Comparison of ENCODE assay signal across 12 cellular contexts in genomic region chr5:126438267-126438666, GRCh38. TPM values are rescaled to one million over a fixed set of nuclear protein-coding genes. Genes with fewer than 3 reads are reported as not detected.
DNase-seq lines count a peak whose midpoint lies in the region; ATAC-seq lines count a peak whose summit lies in the region.
"Had no signal": no experiment of that assay in that cellular context is flagged by ENCODE, and none has a peak within 500 bp of the region (broad histone marks: within the 10 kb centered on the region; RNA-seq: fewer than 3 reads in every experiment).

No MANE protein-coding gene starts in this region.

- no peak overlapping the region for H3K4me2 ChIP-seq in GM23248 (ENCODE audit: unreplicated experiment)

- DNase-seq in activated T-cell treated with anti-CD3 and anti-CD28 coated beads, Interleukin-2, amount 50 U/mL, for 24 hours, result no peak
- no peak for DNase-seq in activated T-cell treated with anti-CD3 and anti-CD28 coated beads, Interleukin-2, amount 50 U/mL, for 48 hours
- no peak for DNase-seq in GM23248
- DNase-seq in stimulated activated effector memory CD8-positive, alpha-beta T cell treated with anti-CD3 and anti-CD28 coated beads, Interleukin-12 subunit alpha, Interleukin-12 subunit beta, amount 100 ng/mL, for 72 hours (ENCODE audit: low spot score in 2 of 2), result peak in 1 of 2 donors; percentile 64
- no peak for DNase-seq in G401 (ENCODE audit: low spot score)
- no peak for DNase-seq in medulla oblongata (ENCODE audit: extremely low spot score)
- DNase-seq in NCI-H1092 treated with DMSO at 0.1 percent for 48 hours (lab: John Stamatoyannopoulos, UW), result no peak
- DNase-seq: ACHN, NCI-H524, T-helper 17 cell had no signal

- H3K27me3 Mint-ChIP-seq in activated T-cell treated with anti-CD3 and anti-CD28 coated beads, Interleukin-2, amount 50 U/mL, for 24 hours, result no peaks in the 10 kb centered on the region
- H3K27me3 Mint-ChIP-seq: T-helper 17 cell had no signal

- no peaks in the 10 kb centered on the region for H3K9me3 ChIP-seq in GM23248 (ENCODE audit: low read depth)
- H3K9me3 ChIP-seq: suprapubic skin had no signal

- peak overlapping the region; percentile 11; the same call in 1 of the 2 replicates for H3K27ac ChIP-seq in GM23248
- H3K27ac ChIP-seq: suprapubic skin had no signal

- WGBS in GM23248 (ENCODE audit: low coverage in 1 of 2, low lambda C conversion rate in 2 of 2, missing lambda C conversion rate in 2 of 2), 2 experiments, result 86 to 91% methylated on average over 4 of the region's 4 CpGs

- peak; percentile 93 for ATAC-seq in HG03442 (IDR thresholded peaks at IDR 0.05; ENCODE audit: unreplicated experiment)
- peak; percentile 99 for ATAC-seq in stimulated activated effector memory CD8-positive, alpha-beta T cell treated with anti-CD3 and anti-CD28 coated beads, Interleukin-12 subunit alpha, Interleukin-12 subunit beta, amount 100 ng/mL, for 72 hours
- ATAC-seq: T-helper 17 cell had no signal

- in situ Hi-C loops in GM23248 (cut with MboI) (no loop called here), G401 (cut with HindIII; ENCODE audit: low sequenced_read_pairs) (no loop called here)

- H3K9ac ChIP-seq in GM23248, result no peak overlapping the region

- H3K36me3 Mint-ChIP-seq in activated T-cell treated with anti-CD3 and anti-CD28 coated beads, Interleukin-2, amount 50 U/mL, for 24 hours (ENCODE audit: low read depth), result peaks cover 35% of the 10 kb centered on the region
- peaks cover 11% of the 10 kb centered on the region for H3K36me3 Mint-ChIP-seq in stimulated activated effector memory CD8-positive, alpha-beta T cell treated with anti-CD3 and anti-CD28 coated beads, Interleukin-12 subunit alpha, Interleukin-12 subunit beta, amount 100 ng/mL, for 72 hours

- peaks cover 36% of the 10 kb centered on the region for H3K4me1 Mint-ChIP-seq in activated T-cell treated with anti-CD3 and anti-CD28 coated beads, Interleukin-2, amount 50 U/mL, for 24 hours (ENCODE audit: low read depth)
- H3K4me1 Mint-ChIP-seq in stimulated activated effector memory CD8-positive, alpha-beta T cell treated with anti-CD3 and anti-CD28 coated beads, Interleukin-12 subunit alpha, Interleukin-12 subunit beta, amount 100 ng/mL, for 72 hours, result peaks cover 28% of the 10 kb centered on the region

- no peak overlapping the region for H2AFZ ChIP-seq in GM23248

- peaks cover 6% of the 10 kb centered on the region for H3K9me3 Mint-ChIP-seq in activated T-cell treated with anti-CD3 and anti-CD28 coated beads, Interleukin-2, amount 50 U/mL, for 24 hours
- no peaks in the 10 kb centered on the region for H3K9me3 Mint-ChIP-seq in stimulated activated effector memory CD8-positive, alpha-beta T cell treated with anti-CD3 and anti-CD28 coated beads, Interleukin-12 subunit alpha, Interleukin-12 subunit beta, amount 100 ng/mL, for 72 hours

- no peaks in the 10 kb centered on the region for H3K9me2 ChIP-seq in GM23248 (ENCODE audit: insufficient read depth)

- no peaks in the 10 kb centered on the region for H3K27me3 ChIP-seq in GM23248 (replicated peaks; ENCODE audit: insufficient read depth)
- H3K27me3 ChIP-seq: suprapubic skin had no signal

- H3K4me1 ChIP-seq in GM23248 (ENCODE audit: insufficient read depth), result peaks cover 55% of the 10 kb centered on the region

- peak overlapping the region; percentile 92 for H3K27ac Mint-ChIP-seq in activated T-cell treated with anti-CD3 and anti-CD28 coated beads, Interleukin-2, amount 50 U/mL, for 24 hours
- peak overlapping the region; percentile 89 for H3K27ac Mint-ChIP-seq in stimulated activated effector memory CD8-positive, alpha-beta T cell treated with anti-CD3 and anti-CD28 coated beads, Interleukin-12 subunit alpha, Interleukin-12 subunit beta, amount 100 ng/mL, for 72 hours
- H3K27ac Mint-ChIP-seq: T-helper 17 cell had no signal

- H3F3A ChIP-seq in GM23248 (ENCODE audit: insufficient read depth), result peaks cover 75% of the 10 kb centered on the region

- peaks cover 57% of the 10 kb centered on the region for H3K36me3 ChIP-seq in GM23248 (ENCODE audit: low read depth)
- H3K36me3 ChIP-seq: suprapubic skin had no signal

- H3K4me3 Mint-ChIP-seq in activated T-cell treated with anti-CD3 and anti-CD28 coated beads, Interleukin-2, amount 50 U/mL, for 24 hours, result peak overlapping the region; percentile 11
- peak overlapping the region; percentile 41 for H3K4me3 Mint-ChIP-seq in stimulated activated effector memory CD8-positive, alpha-beta T cell treated with anti-CD3 and anti-CD28 coated beads, Interleukin-12 subunit alpha, Interleukin-12 subunit beta, amount 100 ng/mL, for 72 hours
- H3K4me3 Mint-ChIP-seq: T-helper 17 cell had no signal

- H3K4me3 ChIP-seq in GM23248, result no peak overlapping the region
- H3K4me3 ChIP-seq: suprapubic skin had no signal

- H3K79me2 ChIP-seq in GM23248 (ENCODE audit: insufficient read depth), result peaks cover 92% of the 10 kb centered on the region

- no peaks in the 10 kb centered on the region for H4K20me1 ChIP-seq in GM23248 (ENCODE audit: insufficient read depth)

RNA-seq across cellular contexts. Expression of gene GRAMD2B, which starts 15.1 kb away (rescaled TPM):
- total RNA-seq in GM23248 (2014; rRNA removed; shearing (Covaris generic)), result 88.5 and 90.4 TPM in 2 replicates
- 128 and 129 TPM in 2 replicates for polyA plus RNA-seq in GM23248 (2016; fragmentation: Nextera tagmentation; extraction: Ambion mirVana)
- 0.31 and 3.7 TPM in 2 replicates for total RNA-seq in G401 (2014; rRNA removed; shearing (Covaris generic))

Comparison
In these comparisons a context has a peak if more than half of its experiments do, and no peak if none do; other contexts are left out.
1. RNA of gene GRAMD2B, which starts 15.1 kb away (total RNA-seq): 88.5 to 90.4 TPM in GM23248; 0.31 to 3.7 TPM in G401; every median in the first group is over 10 times any median in the second.